8 cellular contexts compared by ENCODE assay signal in genomic region chr19:47609885-47610545, GRCh38. TPM values are rescaled to one million over a fixed set of nuclear protein-coding genes. Genes with fewer than 3 reads are reported as not detected.
DNase-seq lines count a peak whose midpoint lies in the region; ATAC-seq and TF ChIP-seq lines count a peak whose summit lies in the region.

No MANE protein-coding gene starts in this region.

- H3K27me3 ChIP-seq in right lobe of liver, result no peaks in the 10 kb centered on the region

- 0% methylated on average over 9 of the region's 49 CpGs for WGBS in right lobe of liver (ENCODE audit: insufficient coverage, low coverage, low lambda C conversion rate, missing lambda C conversion rate)

- H3K4me3 Mint-ChIP-seq in activated CD4-positive, alpha-beta T cell treated with anti-CD3 and anti-CD28 coated beads, Interleukin-2, amount 10 ng/mL, durations not matched to agents 7 days and 5 days, result peak overlapping the region; percentile 73

- intact Hi-C loops in right lobe of liver (cut with DNase I), result loop anchor here in 1 of 2 donors (10.0 kb wide), 1 partner anchor 55 kb away; no protein-coding TSS in a partner anchor

- H3K9me3 Mint-ChIP-seq in activated CD4-positive, alpha-beta T cell treated with anti-CD3 and anti-CD28 coated beads, Interleukin-2, amount 10 ng/mL, durations not matched to agents 7 days and 5 days, result peaks cover 2% of the 10 kb centered on the region

- H3K36me3 ChIP-seq in right lobe of liver, result no peaks in the 10 kb centered on the region

- no peaks in the 10 kb centered on the region for H3K27me3 Mint-ChIP-seq in activated CD4-positive, alpha-beta T cell treated with anti-CD3 and anti-CD28 coated beads, Interleukin-2, amount 10 ng/mL, durations not matched to agents 7 days and 5 days

- DNase-seq in Caki2 (ENCODE audit: low read depth) (peak; percentile 48), LoVo (ENCODE audit: low spot score) (peak; percentile 23), dermis blood vessel endothelial cell (peak; percentile 51), right lobe of liver (peak; percentile 75 to 81 (median 76))
- peak; percentile 71 for DNase-seq in activated CD4-positive, alpha-beta T cell treated with anti-CD3 and anti-CD28 coated beads, Interleukin-2, amount 10 ng/mL, durations not matched to agents 7 days and 5 days
- DNase-seq in stimulated activated CD4-positive, alpha-beta T cell treated with anti-CD3 and anti-CD28 coated beads, TNF-alpha, amount 100 ng/mL, for 24 hours (ENCODE audit: low read depth in 3 of 3), result peak in 2 of 3 experiments; percentile 20 to 45

- peaks cover 29% of the 10 kb centered on the region for H3K4me1 Mint-ChIP-seq in activated CD4-positive, alpha-beta T cell treated with anti-CD3 and anti-CD28 coated beads, Interleukin-2, amount 10 ng/mL, durations not matched to agents 7 days and 5 days

- POLR2A ChIA-PET in activated CD4-positive, alpha-beta T cell treated with anti-CD3 and anti-CD28 coated beads, Interleukin-2, amount 10 ng/mL, durations not matched to agents 7 days and 5 days (lab: Charles Lee), result interaction anchor here (0.6 kb wide), 2 partner anchors 11 to 261 kb away, joined by 4 read pairs; partner anchors contain the start of gene DHX34

- CTCF ChIA-PET in activated CD4-positive, alpha-beta T cell treated with anti-CD3 and anti-CD28 coated beads, Interleukin-2, amount 10 ng/mL, durations not matched to agents 7 days and 5 days (lab: Charles Lee), result interaction anchor here (0.6 to 2.2 kb wide), 6 partner anchors 11 to 147 kb away, joined by 3 to 11 read pairs (median 4); partner anchors contain the start of gene KPTN

- peak overlapping the region; percentile 83 to 99 (median 89) for H3K27ac ChIP-seq in right lobe of liver

- in situ Hi-C loops in Caki2 (cut with HindIII; ENCODE audit: low pct_unique_long_range_greater_than_20kb, low sequenced_read_pairs), result no loop called here

- peaks cover 0 to 19% (median 8%) of the 10 kb centered on the region in 4 donors for H3K4me1 ChIP-seq in right lobe of liver

- TF ChIP-seq POLR2A in right lobe of liver (IDR thresholded peaks at IDR 0.05), result peak; percentile 57

- no peaks in the 10 kb centered on the region for H3K9me3 ChIP-seq in right lobe of liver

- peak; percentile 33 to 51 (median 40) for ATAC-seq in right lobe of liver
- no peak for ATAC-seq in HG02798 (IDR thresholded peaks at IDR 0.05; ENCODE audit: poor library complexity, unreplicated experiment)
- ATAC-seq in HG03460 (IDR thresholded peaks at IDR 0.05; ENCODE audit: unreplicated experiment), result no peak

- peak overlapping the region; percentile 87 for H3K27ac Mint-ChIP-seq in activated CD4-positive, alpha-beta T cell treated with anti-CD3 and anti-CD28 coated beads, Interleukin-2, amount 10 ng/mL, durations not matched to agents 7 days and 5 days

- H3K36me3 Mint-ChIP-seq in activated CD4-positive, alpha-beta T cell treated with anti-CD3 and anti-CD28 coated beads, Interleukin-2, amount 10 ng/mL, durations not matched to agents 7 days and 5 days (ENCODE audit: low read depth), result peaks cover 30% of the 10 kb centered on the region

- peak overlapping the region; percentile 68 to 99 (median 99) for H3K4me3 ChIP-seq in right lobe of liver

- no peak for TF ChIP-seq CTCF in right lobe of liver (IDR thresholded peaks at IDR 0.05)

RNA-seq across cellular contexts. Expression of gene BICRA, which starts 1.1 kb away (rescaled TPM):
- 0.29 and 0.34 TPM in 2 replicates for total RNA-seq in Caki2 (2014; rRNA removed; shearing (Covaris generic); ENCODE audit: low replicate concordance)
- total RNA-seq in activated CD4-positive, alpha-beta T cell treated with anti-CD3 and anti-CD28 coated beads, Interleukin-2, amount 10 ng/mL, durations not matched to agents 7 days and 5 days, result 10 to 100 TPM; 23.3 to 25.5 TPM
- 12.2 and 12.9 TPM in 2 replicates for total RNA-seq in dermis blood vessel endothelial cell
- total RNA-seq in right lobe of liver, result 1 to 10 TPM; 3.7 to 7.3 (median 6.4) TPM

RNA-seq across cellular contexts. Expression of gene ZNF541, which starts 37.1 kb away (rescaled TPM):
- not detected in 2 replicates for total RNA-seq in Caki2 (2014; rRNA removed; shearing (Covaris generic); ENCODE audit: low replicate concordance)
- under 1 TPM; 0.35 to 0.40 TPM for total RNA-seq in activated CD4-positive, alpha-beta T cell treated with anti-CD3 and anti-CD28 coated beads, Interleukin-2, amount 10 ng/mL, durations not matched to agents 7 days and 5 days
- total RNA-seq in dermis blood vessel endothelial cell (0.33 and 1.2 TPM in 2 replicates), right lobe of liver (under 1 TPM in 4 of 6 experiments, not detected in 2; 0.12 to 0.25 (median 0.17) TPM)

Comparison
In these comparisons a context has a peak if more than half of its experiments do, and no peak if none do; other contexts are left out.
1. DNase-seq: peak in every context shown above with its lines; median percentile 76 in right lobe of liver; 71 in activated CD4-positive, alpha-beta T cell treated with anti-CD3 and anti-CD28 coated beads, Interleukin-2, amount 10 ng/mL, durations not matched to agents 7 days and 5 days; 51 in dermis blood vessel endothelial cell; 48 in Caki2; 32 in stimulated activated CD4-positive, alpha-beta T cell treated with anti-CD3 and anti-CD28 coated beads, TNF-alpha, amount 100 ng/mL, for 24 hours; 23 in LoVo.
2. ATAC-seq: peak in right lobe of liver (4 of 4); none in HG02798 (single experiment) and HG03460 (single experiment).